ENCODE assay signal across 16 cellular contexts in genomic region chr1:79472067-79472656, GRCh38.
DNase-seq lines count a peak whose midpoint lies in the region; ATAC-seq, FAIRE-seq and TF ChIP-seq lines count a peak whose summit lies in the region.
"Had no signal": no experiment of that assay in that cellular context is flagged by ENCODE, and none has a peak within 500 bp of the region (broad histone marks: within the 10 kb centered on the region; RNA-seq: fewer than 3 reads in every experiment).

No MANE protein-coding gene starts in this region.

- H3K27ac Mint-ChIP-seq in CD14-positive monocyte, result no peak overlapping the region
- no peak overlapping the region for H3K27ac Mint-ChIP-seq in immature natural killer cell

- CTCF ChIA-PET in GM10248 (lab: Yijun Ruan, JAX), result interaction anchor here (0.8 to 1.5 kb wide), 3 partner anchors 8 to 31 kb away, joined by 3 to 4 read pairs (median 3); no protein-coding TSS in a partner anchor

- DNase-seq in GM10248 (ENCODE audit: extremely low spot score) (peak; percentile 26), CD14-positive monocyte (ENCODE audit: low spot score) (no peak), HTR-8/SVneo (ENCODE audit: insufficient read length, low spot score) (no peak), immature natural killer cell (no peak), ACHN (no peak)
- DNase-seq: 8988T, Calu3, erythroblast, mesenchymal stem cell, NCI-H1048, NCI-H510A, pancreas had no signal

- TF ChIP-seq CTCF in GM10248 (IDR thresholded peaks at IDR 0.05; ENCODE audit: control extremely low read depth, extremely low read depth, low read depth, missing control alignments) (no peak), CD14-positive monocyte (IDR thresholded peaks at IDR 0.05) (no peak)

- FAIRE-seq in HTR-8/SVneo (lab: Jason Lieb, UNC), result no peak
- FAIRE-seq: pancreas had no signal

- H3K4me1 Mint-ChIP-seq in CD14-positive monocyte (no peaks in the 10 kb centered on the region), immature natural killer cell (no peaks in the 10 kb centered on the region)

- in situ Hi-C loops in ACHN (cut with HindIII; ENCODE audit: low pct_ligation_motif_present, low pct_unique_long_range_greater_than_20kb, low sequenced_read_pairs), result no loop called here

- no peak overlapping the region for H3K4me3 Mint-ChIP-seq in CD14-positive monocyte
- H3K4me3 Mint-ChIP-seq in immature natural killer cell, result no peak overlapping the region

- intact Hi-C loops in CD14-positive monocyte (cut with micrococcal nuclease), result no loop called here

- no peaks in the 10 kb centered on the region for H3K27me3 Mint-ChIP-seq in CD14-positive monocyte (ENCODE audit: low read depth in 3 of 3)
- H3K27me3 Mint-ChIP-seq in immature natural killer cell (ENCODE audit: low read depth in 3 of 3), result peaks cover 0 to 1% (median 0%) of the 10 kb centered on the region in 3 donors

- no peaks in the 10 kb centered on the region for H3K36me3 Mint-ChIP-seq in CD14-positive monocyte
- no peaks in the 10 kb centered on the region for H3K36me3 Mint-ChIP-seq in immature natural killer cell

- ATAC-seq in GM19324 (IDR thresholded peaks at IDR 0.05; ENCODE audit: low FRiP score, unreplicated experiment) (peak; percentile 88), HG02610 (IDR thresholded peaks at IDR 0.05; ENCODE audit: unreplicated experiment) (peak; percentile 60), HG03196 (IDR thresholded peaks at IDR 0.05; ENCODE audit: unreplicated experiment) (peak; percentile 75)
- ATAC-seq: activated CD4-positive, CD25-positive, alpha-beta regulatory T cell treated with anti-CD3 and anti-CD28 coated beads, Interleukin-2, amount 50 U/mL, for 24 hours; pancreas had no signal

- POLR2A ChIA-PET in GM10248 (lab: Yijun Ruan, JAX), result no interaction called here

- H3K9me3 Mint-ChIP-seq in CD14-positive monocyte, result peaks cover 0 to 8% (median 2%) of the 10 kb centered on the region in 7 donors
- H3K9me3 Mint-ChIP-seq in immature natural killer cell, result peaks cover 3 to 22% (median 16%) of the 10 kb centered on the region in 6 donors
